ENCODE assay signal across 1 cellular context in the genomic region with DNA sequence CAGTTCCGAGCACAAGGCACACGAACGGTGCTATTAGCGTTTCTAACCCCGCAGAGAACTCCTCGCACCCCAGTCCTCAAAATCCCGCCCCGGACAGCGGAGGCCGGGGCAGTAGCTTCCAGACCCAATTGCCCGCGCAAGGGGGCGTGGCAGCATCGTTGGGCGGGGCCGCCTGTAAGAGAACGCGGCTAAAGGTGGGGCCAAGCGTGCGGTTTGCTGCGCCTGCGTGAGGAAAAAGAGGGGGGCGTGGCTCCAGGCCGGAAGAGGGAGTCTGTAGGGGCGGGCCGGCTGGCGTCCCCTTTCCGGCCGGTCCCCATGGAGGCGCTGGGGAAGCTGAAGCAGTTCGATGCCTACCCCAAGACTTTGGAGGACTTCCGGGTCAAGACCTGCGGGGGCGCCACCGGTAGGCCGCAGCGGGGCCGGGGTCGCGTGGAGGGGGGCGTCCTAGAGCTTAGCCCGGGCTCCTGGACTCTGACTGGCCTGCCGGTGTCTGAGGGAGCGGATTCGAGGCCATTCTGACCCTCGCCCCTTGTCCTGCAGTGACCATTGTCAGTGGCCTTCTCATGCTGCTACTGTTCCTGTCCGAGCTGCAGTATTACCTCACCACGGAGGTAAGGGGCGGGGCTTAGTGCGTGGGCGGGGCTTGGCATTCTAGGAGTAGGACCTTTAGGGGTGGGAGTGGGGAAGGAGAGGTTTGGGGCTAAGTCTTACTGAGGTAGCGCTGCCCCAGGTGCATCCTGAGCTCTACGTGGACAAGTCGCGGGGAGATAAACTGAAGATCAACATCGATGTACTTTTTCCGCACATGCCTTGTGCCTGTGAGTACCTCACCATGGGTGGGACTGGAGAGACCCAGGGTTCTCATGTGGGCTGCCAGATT.
TF ChIP-seq lines count a peak whose summit lies in the region.

A gene (plus strand): TSS at position 296 of the 880 bp plus-strand sequence. CDS start 20 bp downstream, at position 316.

TF ChIP-seq in HepG2, 621 proteins besides CTCF, POLR2A, EP300 and RAD21 (continued from another document and continues in another):
- no peak for TF ChIP-seq SRF (IDR thresholded peaks at IDR 0.05; ENCODE audit: low read depth, low read length)
- no peak for TF ChIP-seq RELA (CRISPR knock-in tag; IDR thresholded peaks at IDR 0.05)
- TF ChIP-seq CCDC6 (CRISPR knock-in tag; IDR thresholded peaks at IDR 0.05): peak; percentile 81
- TF ChIP-seq ZNF782 (CRISPR knock-in tag; IDR thresholded peaks at IDR 0.05; ENCODE audit: borderline replicate concordance): no peak; the same call in 1 of the 2 replicates
- peak; percentile 61; the same call in 1 of the 2 replicates for TF ChIP-seq MYC (CRISPR knock-in tag; IDR thresholded peaks at IDR 0.05; ENCODE audit: borderline replicate concordance)
- TF ChIP-seq, protein P1, sequence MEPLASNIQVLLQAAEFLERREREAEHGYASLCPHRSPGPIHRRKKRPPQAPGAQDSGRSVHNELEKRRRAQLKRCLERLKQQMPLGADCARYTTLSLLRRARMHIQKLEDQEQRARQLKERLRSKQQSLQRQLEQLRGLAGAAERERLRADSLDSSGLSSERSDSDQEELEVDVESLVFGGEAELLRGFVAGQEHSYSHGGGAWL (CRISPR knock-in tag; IDR thresholded peaks at IDR 0.05): peak; percentile 94
- peak; percentile 68 for TF ChIP-seq HOXA3 (CRISPR knock-in tag; IDR thresholded peaks at IDR 0.05)
- TF ChIP-seq, protein P2, sequence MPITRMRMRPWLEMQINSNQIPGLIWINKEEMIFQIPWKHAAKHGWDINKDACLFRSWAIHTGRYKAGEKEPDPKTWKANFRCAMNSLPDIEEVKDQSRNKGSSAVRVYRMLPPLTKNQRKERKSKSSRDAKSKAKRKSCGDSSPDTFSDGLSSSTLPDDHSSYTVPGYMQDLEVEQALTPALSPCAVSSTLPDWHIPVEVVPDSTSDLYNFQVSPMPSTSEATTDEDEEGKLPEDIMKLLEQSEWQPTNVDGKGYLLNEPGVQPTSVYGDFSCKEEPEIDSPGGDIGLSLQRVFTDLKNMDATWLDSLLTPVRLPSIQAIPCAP (CRISPR knock-in tag; IDR thresholded peaks at IDR 0.05; ENCODE audit: low read depth): no peak; the same call in 1 of the 2 replicates
- TF ChIP-seq SP5 (CRISPR knock-in tag; IDR thresholded peaks at IDR 0.05; ENCODE audit: borderline replicate concordance, low read depth): peak; percentile 97
- no peak; the same call in 1 of the 2 replicates for TF ChIP-seq TGIF2 (CRISPR knock-in tag; IDR thresholded peaks at IDR 0.05)
- TF ChIP-seq, protein P3, sequence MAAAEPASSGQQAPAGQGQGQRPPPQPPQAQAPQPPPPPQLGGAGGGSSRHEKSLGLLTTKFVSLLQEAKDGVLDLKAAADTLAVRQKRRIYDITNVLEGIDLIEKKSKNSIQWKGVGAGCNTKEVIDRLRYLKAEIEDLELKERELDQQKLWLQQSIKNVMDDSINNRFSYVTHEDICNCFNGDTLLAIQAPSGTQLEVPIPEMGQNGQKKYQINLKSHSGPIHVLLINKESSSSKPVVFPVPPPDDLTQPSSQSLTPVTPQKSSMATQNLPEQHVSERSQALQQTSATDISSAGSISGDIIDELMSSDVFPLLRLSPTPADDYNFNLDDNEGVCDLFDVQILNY (CRISPR knock-in tag; conservative IDR thresholded peaks at IDR 0.05): peak; percentile 87
- TF ChIP-seq EEA1 (CRISPR knock-in tag; IDR thresholded peaks at IDR 0.05; ENCODE audit: borderline replicate concordance): peak; percentile 95; the same call in 1 of the 2 replicates
- 0 out of 2 replicates have a peak, but pooled peaks have one; percentile 61 for TF ChIP-seq ZNF121 (CRISPR knock-in tag; IDR thresholded peaks at IDR 0.05)
- no peak for TF ChIP-seq SMC3 (IDR thresholded peaks at IDR 0.05; ENCODE audit: low read length)
- no peak for TF ChIP-seq HOXA7 (CRISPR knock-in tag; IDR thresholded peaks at IDR 0.05)
- TF ChIP-seq, protein P4, sequence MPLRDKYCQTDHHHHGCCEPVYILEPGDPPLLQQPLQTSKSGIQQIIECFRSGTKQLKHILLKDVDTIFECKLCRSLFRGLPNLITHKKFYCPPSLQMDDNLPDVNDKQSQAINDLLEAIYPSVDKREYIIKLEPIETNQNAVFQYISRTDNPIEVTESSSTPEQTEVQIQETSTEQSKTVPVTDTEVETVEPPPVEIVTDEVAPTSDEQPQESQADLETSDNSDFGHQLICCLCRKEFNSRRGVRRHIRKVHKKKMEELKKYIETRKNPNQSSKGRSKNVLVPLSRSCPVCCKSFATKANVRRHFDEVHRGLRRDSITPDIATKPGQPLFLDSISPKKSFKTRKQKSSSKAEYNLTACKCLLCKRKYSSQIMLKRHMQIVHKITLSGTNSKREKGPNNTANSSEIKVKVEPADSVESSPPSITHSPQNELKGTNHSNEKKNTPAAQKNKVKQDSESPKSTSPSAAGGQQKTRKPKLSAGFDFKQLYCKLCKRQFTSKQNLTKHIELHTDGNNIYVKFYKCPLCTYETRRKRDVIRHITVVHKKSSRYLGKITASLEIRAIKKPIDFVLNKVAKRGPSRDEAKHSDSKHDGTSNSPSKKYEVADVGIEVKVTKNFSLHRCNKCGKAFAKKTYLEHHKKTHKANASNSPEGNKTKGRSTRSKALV (CRISPR knock-in tag; IDR thresholded peaks at IDR 0.05): no peak
- TF ChIP-seq HOXD1 (CRISPR knock-in tag; IDR thresholded peaks at IDR 0.05): no peak; the same call in none of the 2 replicates
- no peak for TF ChIP-seq ZNF572 (CRISPR knock-in tag; IDR thresholded peaks at IDR 0.05)
- no peak for TF ChIP-seq ZNF850 (CRISPR knock-in tag; conservative IDR thresholded peaks at IDR 0.05)
- TF ChIP-seq, protein P5, sequence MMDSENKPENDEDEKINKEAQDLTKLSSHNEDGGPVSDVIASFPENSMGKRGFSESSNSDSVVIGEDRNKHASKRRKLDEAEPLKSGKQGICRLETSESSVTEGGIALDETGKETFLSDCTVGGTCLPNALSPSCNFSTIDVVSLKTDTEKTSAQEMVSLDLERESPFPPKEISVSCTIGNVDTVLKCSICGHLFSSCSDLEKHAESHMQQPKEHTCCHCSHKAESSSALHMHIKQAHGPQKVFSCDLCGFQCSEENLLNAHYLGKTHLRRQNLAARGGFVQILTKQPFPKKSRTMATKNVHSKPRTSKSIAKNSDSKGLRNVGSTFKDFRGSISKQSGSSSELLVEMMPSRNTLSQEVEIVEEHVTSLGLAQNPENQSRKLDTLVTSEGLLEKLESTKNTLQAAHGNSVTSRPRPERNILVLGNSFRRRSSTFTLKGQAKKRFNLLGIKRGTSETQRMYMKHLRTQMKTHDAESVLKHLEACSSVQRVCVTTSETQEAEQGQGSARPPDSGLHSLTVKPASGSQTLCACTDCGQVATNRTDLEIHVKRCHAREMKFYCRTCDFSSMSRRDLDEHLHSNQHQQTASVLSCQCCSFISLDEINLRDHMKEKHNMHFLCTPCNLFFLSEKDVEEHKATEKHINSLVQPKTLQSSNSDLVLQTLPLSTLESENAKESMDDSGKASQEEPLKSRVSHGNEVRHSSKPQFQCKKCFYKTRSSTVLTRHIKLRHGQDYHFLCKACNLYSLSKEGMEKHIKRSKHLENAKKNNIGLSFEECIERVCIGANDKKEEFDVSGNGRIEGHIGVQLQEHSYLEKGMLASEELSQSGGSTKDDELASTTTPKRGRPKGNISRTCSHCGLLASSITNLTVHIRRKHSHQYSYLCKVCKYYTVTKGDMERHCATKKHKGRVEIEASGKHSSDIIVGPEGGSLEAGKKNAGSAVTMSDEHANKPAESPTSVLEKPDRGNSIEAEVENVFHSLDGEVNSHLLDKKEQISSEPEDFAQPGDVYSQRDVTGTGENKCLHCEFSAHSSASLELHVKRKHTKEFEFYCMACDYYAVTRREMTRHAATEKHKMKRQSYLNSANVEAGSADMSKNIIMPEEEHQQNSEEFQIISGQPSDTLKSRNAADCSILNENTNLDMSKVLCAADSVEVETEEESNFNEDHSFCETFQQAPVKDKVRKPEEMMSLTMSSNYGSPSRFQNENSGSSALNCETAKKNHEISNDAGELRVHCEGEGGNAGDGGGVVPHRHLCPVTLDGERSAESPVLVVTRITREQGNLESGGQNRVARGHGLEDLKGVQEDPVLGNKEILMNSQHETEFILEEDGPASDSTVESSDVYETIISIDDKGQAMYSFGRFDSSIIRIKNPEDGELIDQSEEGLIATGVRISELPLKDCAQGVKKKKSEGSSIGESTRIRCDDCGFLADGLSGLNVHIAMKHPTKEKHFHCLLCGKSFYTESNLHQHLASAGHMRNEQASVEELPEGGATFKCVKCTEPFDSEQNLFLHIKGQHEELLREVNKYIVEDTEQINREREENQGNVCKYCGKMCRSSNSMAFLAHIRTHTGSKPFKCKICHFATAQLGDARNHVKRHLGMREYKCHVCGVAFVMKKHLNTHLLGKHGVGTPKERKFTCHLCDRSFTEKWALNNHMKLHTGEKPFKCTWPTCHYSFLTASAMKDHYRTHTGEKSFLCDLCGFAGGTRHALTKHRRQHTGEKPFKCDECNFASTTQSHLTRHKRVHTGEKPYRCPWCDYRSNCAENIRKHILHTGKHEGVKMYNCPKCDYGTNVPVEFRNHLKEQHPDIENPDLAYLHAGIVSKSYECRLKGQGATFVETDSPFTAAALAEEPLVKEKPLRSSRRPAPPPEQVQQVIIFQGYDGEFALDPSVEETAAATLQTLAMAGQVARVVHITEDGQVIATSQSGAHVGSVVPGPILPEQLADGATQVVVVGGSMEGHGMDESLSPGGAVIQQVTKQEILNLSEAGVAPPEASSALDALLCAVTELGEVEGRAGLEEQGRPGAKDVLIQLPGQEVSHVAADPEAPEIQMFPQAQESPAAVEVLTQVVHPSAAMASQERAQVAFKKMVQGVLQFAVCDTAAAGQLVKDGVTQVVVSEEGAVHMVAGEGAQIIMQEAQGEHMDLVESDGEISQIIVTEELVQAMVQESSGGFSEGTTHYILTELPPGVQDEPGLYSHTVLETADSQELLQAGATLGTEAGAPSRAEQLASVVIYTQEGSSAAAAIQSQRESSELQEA (CRISPR knock-in tag; IDR thresholded peaks at IDR 0.05; ENCODE audit: not compliant biosample characterization): peak; percentile 96
- no peak for TF ChIP-seq ATRX (CRISPR knock-in tag; IDR thresholded peaks at IDR 0.05; ENCODE audit: borderline replicate concordance)
- 0 out of 2 replicates have a peak, but pooled peaks have one; percentile 82 for TF ChIP-seq ATAD3A (CRISPR knock-in tag; IDR thresholded peaks at IDR 0.05)
- peak; percentile 95 for TF ChIP-seq JARID2 (CRISPR knock-in tag; IDR thresholded peaks at IDR 0.05; ENCODE audit: insufficient replicate concordance)
- no peak for TF ChIP-seq HNRNPH1 (optimal IDR thresholded peaks at IDR 0.05; ENCODE audit: low read depth, low read length)
- TF ChIP-seq ZNF562 (CRISPR knock-in tag; IDR thresholded peaks at IDR 0.05; ENCODE audit: borderline replicate concordance): no peak
- no peak; the same call in 1 of the 2 replicates for TF ChIP-seq ZNF460 (CRISPR knock-in tag; IDR thresholded peaks at IDR 0.05; ENCODE audit: borderline replicate concordance)
- no peak for TF ChIP-seq ZNF30 (CRISPR knock-in tag; IDR thresholded peaks at IDR 0.05)
- peak; percentile 89 for TF ChIP-seq ETV5 (CRISPR knock-in tag; IDR thresholded peaks at IDR 0.05; ENCODE audit: borderline replicate concordance)
- TF ChIP-seq ATF7-NPFF (CRISPR knock-in tag; IDR thresholded peaks at IDR 0.05; ENCODE audit: low read depth): peak; percentile 87; the same call in 1 of the 2 replicates
- peak; percentile 96 for TF ChIP-seq ZNF772 (CRISPR knock-in tag; IDR thresholded peaks at IDR 0.05)
- TF ChIP-seq, protein P6, sequence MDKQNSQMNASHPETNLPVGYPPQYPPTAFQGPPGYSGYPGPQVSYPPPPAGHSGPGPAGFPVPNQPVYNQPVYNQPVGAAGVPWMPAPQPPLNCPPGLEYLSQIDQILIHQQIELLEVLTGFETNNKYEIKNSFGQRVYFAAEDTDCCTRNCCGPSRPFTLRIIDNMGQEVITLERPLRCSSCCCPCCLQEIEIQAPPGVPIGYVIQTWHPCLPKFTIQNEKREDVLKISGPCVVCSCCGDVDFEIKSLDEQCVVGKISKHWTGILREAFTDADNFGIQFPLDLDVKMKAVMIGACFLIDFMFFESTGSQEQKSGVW (CRISPR knock-in tag; IDR thresholded peaks at IDR 0.05; ENCODE audit: borderline replicate concordance): no peak; the same call in 1 of the 2 replicates
- no peak for TF ChIP-seq TCF7L2 (IDR thresholded peaks at IDR 0.05; ENCODE audit: low read depth, low read length)
- TF ChIP-seq, protein P7, sequence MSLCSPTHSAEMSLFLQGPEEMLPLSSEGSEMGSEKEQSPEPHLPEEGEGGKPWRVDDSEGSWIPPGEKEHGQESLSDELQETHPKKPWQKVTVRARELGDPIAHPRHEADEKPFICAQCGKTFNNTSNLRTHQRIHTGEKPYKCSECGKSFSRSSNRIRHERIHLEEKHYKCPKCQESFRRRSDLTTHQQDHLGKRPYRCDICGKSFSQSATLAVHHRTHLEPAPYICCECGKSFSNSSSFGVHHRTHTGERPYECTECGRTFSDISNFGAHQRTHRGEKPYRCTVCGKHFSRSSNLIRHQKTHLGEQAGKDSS (CRISPR knock-in tag; IDR thresholded peaks at IDR 0.05; ENCODE audit: borderline replicate concordance, low read depth): no peak
- TF ChIP-seq, protein P8, sequence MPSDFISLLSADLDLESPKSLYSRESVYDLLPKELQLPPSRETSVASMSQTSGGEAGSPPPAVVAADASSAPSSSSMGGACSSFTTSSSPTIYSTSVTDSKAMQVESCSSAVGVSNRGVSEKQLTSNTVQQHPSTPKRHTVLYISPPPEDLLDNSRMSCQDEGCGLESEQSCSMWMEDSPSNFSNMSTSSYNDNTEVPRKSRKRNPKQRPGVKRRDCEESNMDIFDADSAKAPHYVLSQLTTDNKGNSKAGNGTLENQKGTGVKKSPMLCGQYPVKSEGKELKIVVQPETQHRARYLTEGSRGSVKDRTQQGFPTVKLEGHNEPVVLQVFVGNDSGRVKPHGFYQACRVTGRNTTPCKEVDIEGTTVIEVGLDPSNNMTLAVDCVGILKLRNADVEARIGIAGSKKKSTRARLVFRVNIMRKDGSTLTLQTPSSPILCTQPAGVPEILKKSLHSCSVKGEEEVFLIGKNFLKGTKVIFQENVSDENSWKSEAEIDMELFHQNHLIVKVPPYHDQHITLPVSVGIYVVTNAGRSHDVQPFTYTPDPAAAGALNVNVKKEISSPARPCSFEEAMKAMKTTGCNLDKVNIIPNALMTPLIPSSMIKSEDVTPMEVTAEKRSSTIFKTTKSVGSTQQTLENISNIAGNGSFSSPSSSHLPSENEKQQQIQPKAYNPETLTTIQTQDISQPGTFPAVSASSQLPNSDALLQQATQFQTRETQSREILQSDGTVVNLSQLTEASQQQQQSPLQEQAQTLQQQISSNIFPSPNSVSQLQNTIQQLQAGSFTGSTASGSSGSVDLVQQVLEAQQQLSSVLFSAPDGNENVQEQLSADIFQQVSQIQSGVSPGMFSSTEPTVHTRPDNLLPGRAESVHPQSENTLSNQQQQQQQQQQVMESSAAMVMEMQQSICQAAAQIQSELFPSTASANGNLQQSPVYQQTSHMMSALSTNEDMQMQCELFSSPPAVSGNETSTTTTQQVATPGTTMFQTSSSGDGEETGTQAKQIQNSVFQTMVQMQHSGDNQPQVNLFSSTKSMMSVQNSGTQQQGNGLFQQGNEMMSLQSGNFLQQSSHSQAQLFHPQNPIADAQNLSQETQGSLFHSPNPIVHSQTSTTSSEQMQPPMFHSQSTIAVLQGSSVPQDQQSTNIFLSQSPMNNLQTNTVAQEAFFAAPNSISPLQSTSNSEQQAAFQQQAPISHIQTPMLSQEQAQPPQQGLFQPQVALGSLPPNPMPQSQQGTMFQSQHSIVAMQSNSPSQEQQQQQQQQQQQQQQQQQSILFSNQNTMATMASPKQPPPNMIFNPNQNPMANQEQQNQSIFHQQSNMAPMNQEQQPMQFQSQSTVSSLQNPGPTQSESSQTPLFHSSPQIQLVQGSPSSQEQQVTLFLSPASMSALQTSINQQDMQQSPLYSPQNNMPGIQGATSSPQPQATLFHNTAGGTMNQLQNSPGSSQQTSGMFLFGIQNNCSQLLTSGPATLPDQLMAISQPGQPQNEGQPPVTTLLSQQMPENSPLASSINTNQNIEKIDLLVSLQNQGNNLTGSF (CRISPR knock-in tag; IDR thresholded peaks at IDR 0.05): peak; percentile 78
- TF ChIP-seq PAWR (CRISPR knock-in tag; IDR thresholded peaks at IDR 0.05; ENCODE audit: borderline replicate concordance): peak; percentile 30; the same call in 1 of the 2 replicates
- TF ChIP-seq SETDB1 (CRISPR knock-in tag; IDR thresholded peaks at IDR 0.05; ENCODE audit: borderline replicate concordance): no peak
- no peak for TF ChIP-seq NR3C1 (CRISPR knock-in tag; IDR thresholded peaks at IDR 0.05)
